Comparison of ENCODE assay signal across 31 cellular contexts in the genomic region with DNA sequence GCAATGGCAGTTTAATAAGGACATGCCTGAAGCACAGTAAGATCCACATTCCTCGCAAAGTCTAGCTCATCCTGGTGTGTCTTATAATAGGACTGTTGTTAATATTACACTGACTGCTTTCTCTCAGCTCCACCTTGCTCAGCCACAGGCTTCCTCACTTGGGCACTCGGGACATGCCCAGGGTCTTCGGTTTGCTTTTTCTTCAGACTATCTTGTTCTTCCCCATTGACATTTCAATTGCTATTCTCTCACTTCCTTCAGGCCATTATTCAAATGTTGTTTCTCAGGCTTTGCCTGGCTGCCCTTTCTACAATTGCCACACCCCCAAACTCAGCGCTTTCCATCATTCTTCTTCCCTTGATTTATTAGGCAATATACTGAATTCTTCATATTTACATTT.
"Had no signal": no experiment of that assay in that cellular context is flagged by ENCODE, and none has a peak within 500 bp of the region (broad histone marks: within the 10 kb centered on the region; RNA-seq: fewer than 3 reads in every experiment).

No MANE protein-coding gene starts in this region.

- H3K4me3 Mint-ChIP-seq: activated CD8-positive, alpha-beta T cell treated with anti-CD3 and anti-CD28 coated beads for 36 hours; activated naive CD4-positive, alpha-beta T cell treated with anti-CD3 and anti-CD28 coated beads for 36 hours; activated T-cell treated with anti-CD3 and anti-CD28 coated beads, Interleukin-2, amount 50 U/mL, for 4 hours; activated T-helper 1 cell treated with anti-CD3 and anti-CD28 coated beads, Interleukin-12 subunit alpha, Interleukin-12 subunit beta, Interleukin-2, Interleukin-4 antibody, amounts not matched to agents 30 ng/mL and 10 ng/mL and 1 ng/mL, durations not matched to agents 14 hours and 24 hours and 36 hours had no signal

- H3K9me3 ChIP-seq: adrenal gland, body of pancreas, breast epithelium had no signal

- H3K4me3 ChIP-seq: adrenal gland, body of pancreas, breast epithelium, K562 had no signal

- H3K36me3 Mint-ChIP-seq: activated naive CD4-positive, alpha-beta T cell treated with anti-CD3 and anti-CD28 coated beads, Interleukin-2, amount 50 U/mL, for 72 hours had no signal

- H3K27ac Mint-ChIP-seq: activated CD8-positive, alpha-beta T cell treated with anti-CD3 and anti-CD28 coated beads for 36 hours; activated naive CD4-positive, alpha-beta T cell treated with anti-CD3 and anti-CD28 coated beads for 36 hours; activated naive CD4-positive, alpha-beta T cell treated with anti-CD3 and anti-CD28 coated beads, Interleukin-2, amount 50 U/mL, for 72 hours; activated T-helper 1 cell treated with anti-CD3 and anti-CD28 coated beads, Interleukin-12 subunit alpha, Interleukin-12 subunit beta, Interleukin-2, Interleukin-4 antibody, amounts not matched to agents 30 ng/mL and 10 ng/mL and 1 ng/mL, durations not matched to agents 14 hours and 24 hours and 36 hours had no signal

- ATAC-seq: activated CD8-positive, alpha-beta T cell treated with anti-CD3 and anti-CD28 coated beads for 36 hours; activated naive CD4-positive, alpha-beta T cell treated with anti-CD3 and anti-CD28 coated beads, Interleukin-2, amount 50 U/mL, for 72 hours; activated T-cell treated with anti-CD3 and anti-CD28 coated beads, Interleukin-2, amount 50 U/mL, for 4 hours; body of pancreas; K562; PC-3; Right ventricle myocardium inferior had no signal

- H3K27me3 Mint-ChIP-seq: activated CD8-positive, alpha-beta T cell treated with anti-CD3 and anti-CD28 coated beads for 36 hours had no signal

- H3K27me3 ChIP-seq: adrenal gland, body of pancreas, breast epithelium had no signal

- H3K9me3 Mint-ChIP-seq: activated naive CD4-positive, alpha-beta T cell treated with anti-CD3 and anti-CD28 coated beads for 36 hours; activated T-cell treated with anti-CD3 and anti-CD28 coated beads, Interleukin-2, amount 50 U/mL, for 4 hours; activated T-helper 1 cell treated with anti-CD3 and anti-CD28 coated beads, Interleukin-12 subunit alpha, Interleukin-12 subunit beta, Interleukin-2, Interleukin-4 antibody, amounts not matched to agents 30 ng/mL and 10 ng/mL and 1 ng/mL, durations not matched to agents 14 hours and 24 hours and 36 hours had no signal

- H3K36me3 ChIP-seq: adrenal gland, breast epithelium had no signal

- H3K27ac ChIP-seq: adrenal gland, body of pancreas, breast epithelium, RWPE1, VCaP had no signal

- DNase-seq: activated CD4-positive, alpha-beta T cell treated with anti-CD3 and anti-CD28 coated beads for 1 hour; activated CD4-positive, alpha-beta T cell treated with anti-CD3 and anti-CD28 coated beads for 48 hours; activated CD4-positive, CD25-positive, alpha-beta regulatory T cell; activated CD8-positive, alpha-beta T cell treated with anti-CD3 and anti-CD28 coated beads for 36 hours; activated gamma-delta T cell treated with Interleukin-2 at 50 U/mL for 16 hours; activated naive CD4-positive, alpha-beta T cell treated with anti-CD3 and anti-CD28 coated beads for 36 hours; activated T-cell treated with anti-CD3 and anti-CD28 coated beads for 4 hours; activated T-cell treated with anti-CD3 and anti-CD28 coated beads, Interleukin-2, amount 50 U/mL, for 4 hours; adrenal gland; body of pancreas; cerebellar nuclear complex; NCI-H1105; NCI-H1436; NCI-H1694; NCI-H1930; NCI-H2081 treated with DMSO at 0.1 percent for 48 hours; NCI-H345; NCI-H524 treated with DMSO at 0.1 percent for 48 hours; PC-3; SIG-M5; SW 1271; T-helper 1 cell; T-helper 2 cell; T-helper 9 cell had no signal

- H3K4me1 ChIP-seq: adrenal gland, body of pancreas, breast epithelium had no signal
